Comparison of ENCODE assay signal across 8 cellular contexts in the genomic region with DNA sequence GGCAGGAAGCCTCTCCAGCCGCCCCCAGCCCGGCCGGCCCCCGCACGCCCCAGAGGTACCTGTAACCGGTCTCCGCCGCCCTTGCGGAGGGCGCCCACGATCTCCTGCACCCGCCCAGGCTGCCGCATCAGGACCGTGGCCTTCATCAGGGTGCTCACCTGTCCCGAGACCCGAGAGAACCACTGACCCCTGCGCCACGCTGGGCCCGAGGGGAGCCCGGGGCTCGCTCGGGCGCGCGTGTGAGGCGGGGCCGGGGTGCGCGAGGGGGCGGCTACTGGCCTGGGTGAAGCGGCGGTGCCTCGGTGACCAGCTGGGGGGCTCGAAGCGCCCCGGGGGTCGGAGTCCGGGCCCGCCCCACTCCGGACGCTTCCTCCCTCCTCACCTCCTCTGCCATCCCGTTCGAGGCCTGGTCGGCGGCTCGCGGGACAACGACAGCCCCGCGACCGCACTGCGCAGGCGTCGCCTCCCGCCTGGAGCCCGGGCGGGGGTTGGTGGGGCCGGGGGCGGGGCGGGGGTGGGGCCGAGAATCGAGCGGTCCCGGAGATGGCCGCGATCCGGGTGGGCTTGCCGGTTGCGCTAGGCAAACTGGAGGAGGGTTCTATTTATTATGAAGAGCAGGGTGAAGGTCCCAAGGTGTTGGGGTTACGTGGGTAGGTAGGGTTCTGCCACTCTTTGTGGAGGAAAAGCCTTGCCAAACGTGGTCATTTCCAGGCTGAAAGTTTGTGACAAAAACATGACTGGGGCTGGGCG. TPM values are rescaled to one million over a fixed set of nuclear protein-coding genes. Genes with fewer than 3 reads are reported as not detected.
DNase-seq lines count a peak whose midpoint lies in the region; ATAC-seq and TF ChIP-seq lines count a peak whose summit lies in the region.

Gene NT5C3B (minus strand): TSS at position 433 of the 750 bp plus-strand sequence. CDS start 39 bp downstream, at position 394.

- peaks cover 5% of the 10 kb centered on the region for H3K4me1 ChIP-seq in testis

- no peaks in the 10 kb centered on the region for H3K27me3 ChIP-seq in testis

- no peaks in the 10 kb centered on the region for H3K36me3 ChIP-seq in testis (ENCODE audit: low read depth, missing control alignments)

- H3K9me3 ChIP-seq in testis, result no peaks in the 10 kb centered on the region

- H3K27ac ChIP-seq in RWPE1, result peak within 1 kb of the TSS; percentile 74
- peak within 1 kb of the TSS; percentile 44 to 58 for H3K27ac ChIP-seq in testis

- H3K4me3 ChIP-seq in testis, result peak within 1 kb of the TSS; percentile 61 to 97

- TF ChIP-seq CTCF in RWPE1 (conservative IDR thresholded peaks at IDR 0.05; ENCODE audit: low read depth) (no peak), testis (IDR thresholded peaks at IDR 0.05) (no peak)

- peak; percentile 42 for DNase-seq in GDM1 (lab: John Stamatoyannopoulos, UW)
- DNase-seq in RWPE1 (ENCODE audit: low spot score), result peak; percentile 72
- DNase-seq in activated gamma-delta T cell treated with anti-CD3 and anti-CD28 coated beads, Interleukin-2, amount 50 U/mL, for 16 hours (ENCODE audit: low read depth), result peak; percentile 21
- no peak for DNase-seq in glomerular endothelial cell (ENCODE audit: extremely low read depth, low read depth, low spot score)
- peak; percentile 34 for DNase-seq in occipital lobe (lab: John Stamatoyannopoulos, UW)
- peak; percentile 61 for DNase-seq in testis

- peak; percentile 74 for ATAC-seq in HG02798 (IDR thresholded peaks at IDR 0.05; ENCODE audit: poor library complexity, unreplicated experiment)
- no peak for ATAC-seq in HG02763 (IDR thresholded peaks at IDR 0.05; ENCODE audit: unreplicated experiment)

- TF ChIP-seq POLR2A in testis (IDR thresholded peaks at IDR 0.05), result no peak

- POLR2A ChIA-PET in RWPE1 (lab: Yijun Ruan, JAX; ENCODE audit: low non-redundant PET), result no interaction called here

- intact Hi-C loops in testis (cut with DNase I; ENCODE audit: low total_unique reads), result no loop called here

- CTCF ChIA-PET in RWPE1 (lab: Yijun Ruan, JAX), result interaction anchor here (0.6 kb wide), 1 partner anchor 28 kb away, joined by 3 read pairs; no protein-coding TSS in a partner anchor

- 1 to 4% methylated on average over 5 to 27 of the region's 72 CpGs for WGBS in testis, 2 donors

RNA-seq across cellular contexts. Expression of gene NT5C3B, which starts in this region (rescaled TPM):
- 52.7 and 69.1 TPM in 2 replicates for total RNA-seq in glomerular endothelial cell
- 85.8 TPM for total RNA-seq in occipital lobe
- 10 to 100 TPM; 61.9 to 74.3 TPM for total RNA-seq in testis
- 214 TPM for polyA plus RNA-seq in testis (ENCODE audit: insufficient read depth, low read depth, low replicate concordance)
